8 cellular contexts compared by ENCODE assay signal in genomic region chr12:6278439-6279255, GRCh38. TPM values are rescaled to one million over a fixed set of nuclear protein-coding genes. Genes with fewer than 3 reads are reported as not detected.
DNase-seq lines count a peak whose midpoint lies in the region; ATAC-seq, FAIRE-seq and TF ChIP-seq lines count a peak whose summit lies in the region.

No MANE protein-coding gene starts in this region.

- H3K36me3 ChIP-seq in WERI-Rb-1, result no peaks in the 10 kb centered on the region
- no peaks in the 10 kb centered on the region for H3K36me3 ChIP-seq in breast epithelium
- no peaks in the 10 kb centered on the region for H3K36me3 ChIP-seq in small intestine (ENCODE audit: control insufficient read depth in 2 of 2, insufficient read depth in 2 of 2, low read length in 2 of 2)

- H3K27ac ChIP-seq in WERI-Rb-1 (peak overlapping the region; percentile 78), breast epithelium (peak overlapping the region; percentile 94 to 99), small intestine (ENCODE audit: low read depth in 1 of 2, low read length in 1 of 2) (peak overlapping the region; percentile 61 to 75)

- ATAC-seq in HG03097 (IDR thresholded peaks at IDR 0.05; ENCODE audit: low FRiP score, unreplicated experiment), result no peak

- no peak for FAIRE-seq in small intestine (lab: Jason Lieb, UNC)

- no peaks in the 10 kb centered on the region for H3K27me3 ChIP-seq in WERI-Rb-1 (ENCODE audit: insufficient read depth, low read depth, severe bottlenecking)
- no peaks in the 10 kb centered on the region for H3K27me3 ChIP-seq in breast epithelium
- no peaks in the 10 kb centered on the region for H3K27me3 ChIP-seq in small intestine (ENCODE audit: control insufficient read depth in 2 of 2, insufficient read depth in 2 of 2, low read length in 2 of 2)

- H3K4me1 ChIP-seq in breast epithelium (peaks cover 9 to 20% of the 10 kb centered on the region in 2 donors), small intestine (ENCODE audit: control insufficient read depth in 2 of 2, insufficient read depth in 1 of 2, low read depth in 1 of 2, low read length in 1 of 2) (no peaks in the 10 kb centered on the region)

- DNase-seq in GM12864 (ENCODE audit: low read depth) (no peak), HEK293T (ENCODE audit: extremely low spot score) (peak; percentile 91), NCI-H1092 (lab: John Stamatoyannopoulos, UW) (peak; percentile 30), WERI-Rb-1 (peak; percentile 76), breast epithelium (ENCODE audit: low spot score in 2 of 2) (peak; percentile 81 to 83), iPS-NIHi7 (ENCODE audit: extremely low spot score) (peak; percentile 86), small intestine (peak; percentile 96)

- POLR2A ChIA-PET in HEK293T (lab: Yijun Ruan, JAX), result interaction anchor here (0.6 to 1.6 kb wide), 6 partner anchors 79 to 192 kb away, joined by 3 to 10 read pairs (median 4); partner anchors contain the start of gene VAMP1

- H3K9me3 ChIP-seq in WERI-Rb-1 (ENCODE audit: severe bottlenecking) (no peaks in the 10 kb centered on the region), breast epithelium (no peaks in the 10 kb centered on the region), small intestine (ENCODE audit: control insufficient read depth, low read depth) (no peaks in the 10 kb centered on the region)

- WGBS in small intestine, 3 donors, result 6 to 8% (median 8%) methylated on average over 42 to 88 of the region's 88 CpGs

- peak overlapping the region; percentile 55 for H3K4me3 ChIP-seq in GM12864 (ENCODE audit: low read depth, low read length)
- H3K4me3 ChIP-seq in WERI-Rb-1 (ENCODE audit: low read depth, low read length), result peak overlapping the region; percentile 52
- peak overlapping the region; percentile 49 to 79 (median 59) for H3K4me3 ChIP-seq in breast epithelium
- peak overlapping the region in 1 of 2 donors; percentile 36 for H3K4me3 ChIP-seq in small intestine (ENCODE audit: low read depth in 1 of 2, low read length in 2 of 2)

- intact Hi-C loops in breast epithelium (cut with DNase I; ENCODE audit: low total_unique reads), result loop anchor here (10.0 kb wide), 1 partner anchor 64 kb away; no protein-coding TSS in a partner anchor

- CTCF ChIA-PET in HEK293T (lab: Yijun Ruan, JAX), result interaction anchor here (0.6 to 7.7 kb wide), 17 partner anchors 8 to 358 kb away, joined by 3 to 90 read pairs (median 3); partner anchors contain the start of gene CD9

- peak; percentile 78 for TF ChIP-seq CTCF in GM12864 (IDR thresholded peaks at IDR 0.05; ENCODE audit: low read depth, low read length, missing control alignments)
- peak; percentile 73 for TF ChIP-seq CTCF in WERI-Rb-1 (IDR thresholded peaks at IDR 0.05; ENCODE audit: low read depth, low read length)
- peak; percentile 44 to 99 (median 50) for TF ChIP-seq CTCF in breast epithelium (IDR thresholded peaks at IDR 0.05)

- no peak for TF ChIP-seq POLR2A in breast epithelium (IDR thresholded peaks at IDR 0.05)

TF ChIP-seq in HEK293T, 16 proteins besides CTCF, POLR2A, EP300 and RAD21:
- TF ChIP-seq FOXM1 (IDR thresholded peaks at IDR 0.05; ENCODE audit: borderline replicate concordance) (0 out of 2 replicates have a peak, but pooled peaks have one; percentile 19), SP1 (IDR thresholded peaks at IDR 0.05) (no peak)

RNA-seq across cellular contexts. Expression of gene PLEKHG6, which starts 31.8 kb away (rescaled TPM):
- 10 to 100 TPM; 11.9 to 43.6 (median 42.4) TPM for total RNA-seq in breast epithelium
- 100 to 1,000 TPM in 2 of 3 donors, 10 to 100 TPM in 1; 48.0 to 167 (median 105) TPM for polyA plus RNA-seq in small intestine
